8 cellular contexts compared by ENCODE assay signal in the genomic region with DNA sequence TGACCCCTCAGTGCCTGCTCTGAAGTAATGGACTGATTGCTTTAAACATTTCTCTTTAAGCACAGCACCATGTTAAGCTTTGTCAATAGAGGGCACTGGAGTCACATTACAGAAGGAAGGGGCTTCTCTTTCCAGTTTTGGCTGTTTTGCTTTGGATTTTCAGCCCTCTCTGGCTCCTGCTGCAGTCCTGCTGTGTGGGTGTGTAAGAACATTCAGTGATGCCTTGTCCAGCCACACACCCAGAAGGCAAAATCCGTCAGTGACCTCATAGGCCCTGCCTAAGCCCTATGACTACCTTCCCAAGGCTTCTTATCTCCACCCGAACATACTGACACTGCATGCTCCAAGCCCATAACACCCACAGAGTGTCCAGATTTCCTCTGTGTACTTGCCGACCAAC.
DNase-seq lines count a peak whose midpoint lies in the region; ATAC-seq and TF ChIP-seq lines count a peak whose summit lies in the region.

No MANE protein-coding gene starts in this region.

- no peaks in the 10 kb centered on the region for H3K27me3 Mint-ChIP-seq in glutamatergic neuron (ENCODE audit: unreplicated experiment)

- H3K56ac ChIP-seq in IMR-90 (ENCODE audit: extremely low read depth, insufficient read depth, low read length), result no peak overlapping the region

- H3K4me1 ChIP-seq in IMR-90 (ENCODE audit: control insufficient read depth, insufficient read depth, low read length) (peaks cover 5% of the 10 kb centered on the region), prostate gland (replicated peaks) (no peaks in the 10 kb centered on the region)

- TF ChIP-seq CTCF in AG04449 (IDR thresholded peaks at IDR 0.05; ENCODE audit: insufficient read depth, low read length, missing control alignments) (peak; percentile 70), IMR-90 (conservative IDR thresholded peaks at IDR 0.05; ENCODE audit: low read depth, low read length) (peak; percentile 75), glutamatergic neuron (IDR thresholded peaks at IDR 0.05; ENCODE audit: partially characterized antibody, unreplicated experiment) (peak; percentile 24), prostate gland (IDR thresholded peaks at IDR 0.05) (peak in 2 of 4 experiments; percentile 16 to 22)

- H3K18ac ChIP-seq in IMR-90 (ENCODE audit: low read depth, low read length), result peak overlapping the region; percentile 1; the same call in 1 of the 2 replicates

- peak; percentile 84 for TF ChIP-seq RAD21 in IMR-90 (IDR thresholded peaks at IDR 0.05; ENCODE audit: low read length)

- intact Hi-C loops in IMR-90 (cut with micrococcal nuclease) (loop anchor here (1.0 to 10.0 kb wide), 10 partner anchors 202 to 1809 kb away; a partner anchor contains a TSS), sciatic nerve (cut with DNase I) (no loop called here), prostate gland (cut with DNase I) (no loop called here)

- no peak overlapping the region for H4K91ac ChIP-seq in IMR-90 (ENCODE audit: insufficient read depth, low read depth, low read length)

- H3K4me2 ChIP-seq in IMR-90 (ENCODE audit: low read depth, low read length), result peak overlapping the region; percentile 11; the same call in 1 of the 2 replicates

- peak overlapping the region; percentile 26 for H2AFZ ChIP-seq in IMR-90 (replicated peaks; ENCODE audit: low read length, poor library complexity)

- peak overlapping the region; percentile 50 for H2BK120ac ChIP-seq in IMR-90 (ENCODE audit: low read depth, low read length)

- no peak overlapping the region for H3K23ac ChIP-seq in IMR-90 (ENCODE audit: low read depth, low read length)

- BruUV-seq in IMR-90 (replicated peaks; lab: Mats Ljungman, UMichigan), result no TSS peak

- H3K4me3 Mint-ChIP-seq in glutamatergic neuron (ENCODE audit: unreplicated experiment), result no peak overlapping the region

- no peak overlapping the region for H4K5ac ChIP-seq in IMR-90 (ENCODE audit: low read depth, low read length)

- no peak overlapping the region for H3K14ac ChIP-seq in IMR-90 (replicated peaks; ENCODE audit: low read depth, low read length)

- no peaks in the 10 kb centered on the region for H3K4me1 Mint-ChIP-seq in glutamatergic neuron (ENCODE audit: low read depth, unreplicated experiment)

- no peak overlapping the region for H2AK5ac ChIP-seq in IMR-90 (ENCODE audit: low read depth, low read length)

- ATAC-seq in GM18519 (IDR thresholded peaks at IDR 0.05; ENCODE audit: low FRiP score, unreplicated experiment), result peak; percentile 63
- peak; percentile 97 for ATAC-seq in IMR-90 (ENCODE audit: low read depth)
- ATAC-seq in sciatic nerve, result peak; percentile 55

- dilution Hi-C loops in IMR-90 (cut with HindIII; ENCODE audit: low sequenced_read_pairs, unreplicated experiment), result no loop called here

- 0 out of 4 replicates have a peak overlapping the region, but pooled peaks of 1 of the 2 experiments have one; percentile 20 for H4K8ac ChIP-seq in IMR-90 (ENCODE audit: low read depth in 2 of 2, low read length in 2 of 2)

- peak overlapping the region; percentile 13; the same call in 1 of the 2 replicates for H2BK20ac ChIP-seq in IMR-90 (ENCODE audit: low read depth, low read length)

- no peaks in the 10 kb centered on the region for H3K27me3 ChIP-seq in IMR-90 (ENCODE audit: control insufficient read depth, insufficient read depth, low read length)
- H3K27me3 ChIP-seq in prostate gland (replicated peaks; ENCODE audit: insufficient read depth), result no peaks in the 10 kb centered on the region

- no peak overlapping the region for H2AK9ac ChIP-seq in IMR-90 (replicated peaks; ENCODE audit: low read depth, low read length, poor library complexity)

- H3K36me3 ChIP-seq in IMR-90 (ENCODE audit: control insufficient read depth, insufficient read depth, low read length), result no peaks in the 10 kb centered on the region
- H3K36me3 ChIP-seq in SK-N-MC (ENCODE audit: insufficient read depth, low read length), result no peaks in the 10 kb centered on the region
- no peaks in the 10 kb centered on the region for H3K36me3 ChIP-seq in prostate gland

- no peaks in the 10 kb centered on the region for H3K9me1 ChIP-seq in IMR-90 (ENCODE audit: insufficient read depth, low read length)

- H3K4ac ChIP-seq in IMR-90 (ENCODE audit: low read depth, low read length), result no peak overlapping the region

- DNase-seq in AG04449 (ENCODE audit: low read depth, low spot score) (peak; percentile 71), IMR-90 (peak; percentile 95), SK-N-MC (ENCODE audit: low read depth, low spot score) (peak; percentile 53), glutamatergic neuron (no peak), sciatic nerve (ENCODE audit: low spot score) (peak; percentile 40), prostate gland (ENCODE audit: low spot score) (no peak), NCI-H187 treated with DMSO at 0.1 percent for 48 hours (lab: John Stamatoyannopoulos, UW) (no peak)

- no peak overlapping the region for H2BK15ac ChIP-seq in IMR-90 (ENCODE audit: low read depth, low read length)

- in situ Hi-C loops in IMR-90 (cut with MboI; ENCODE audit: low sequenced_read_pairs), result loop anchor here (25.0 kb wide), 1 partner anchor 868 kb away; no protein-coding TSS in a partner anchor

- H3K9me3 ChIP-seq in IMR-90 (ENCODE audit: control insufficient read depth, insufficient read depth, low read length) (no peaks in the 10 kb centered on the region), SK-N-MC (ENCODE audit: low read depth, low read length) (no peaks in the 10 kb centered on the region), prostate gland (no peaks in the 10 kb centered on the region)

- H3K27ac ChIP-seq in IMR-90 (ENCODE audit: insufficient read depth, low read length), result no peak overlapping the region
- H3K27ac ChIP-seq in SK-N-MC, result peak overlapping the region; percentile 55
- H3K27ac ChIP-seq in prostate gland, result no peak overlapping the region

- H3K36me3 Mint-ChIP-seq in glutamatergic neuron (ENCODE audit: unreplicated experiment), result no peaks in the 10 kb centered on the region

- no peak overlapping the region for H3K27ac Mint-ChIP-seq in glutamatergic neuron (ENCODE audit: unreplicated experiment)

- TF ChIP-seq POLR2A in IMR-90 (IDR thresholded peaks at IDR 0.05; ENCODE audit: low read depth, low read length) (no peak), prostate gland (IDR thresholded peaks at IDR 0.05) (no peak)

- WGBS in IMR-90 (ENCODE audit: extremely low coverage in 2 of 2, insufficient read length in 1 of 2), 2 experiments, result no CpG with 5 or more reads among the region's 3 CpGs
- 58% methylated on average over 3 of the region's 3 CpGs for WGBS in prostate gland

- no peaks in the 10 kb centered on the region for H3K9me3 Mint-ChIP-seq in glutamatergic neuron (ENCODE audit: unreplicated experiment)

- H3K79me1 ChIP-seq in IMR-90 (ENCODE audit: low read depth in 1 of 2, low read length in 2 of 2), result no peaks in the 10 kb centered on the region

- POLR2A ChIA-PET in AG04449 (lab: Yijun Ruan, JAX), result interaction anchor here (0.6 to 1.4 kb wide), 2 partner anchors 307 to 388 kb away, joined by 3 to 4 read pairs; no protein-coding TSS in a partner anchor
- POLR2A ChIA-PET in IMR-90 (lab: Charles Lee; ENCODE audit: unreplicated experiment), result no interaction called here

- H4K20me1 ChIP-seq in IMR-90 (ENCODE audit: insufficient read depth, low read length), result no peaks in the 10 kb centered on the region

- no peak overlapping the region for H3K4me3 ChIP-seq in AG04449 (ENCODE audit: low read depth, low read length)
- no peak overlapping the region for H3K4me3 ChIP-seq in IMR-90 (ENCODE audit: insufficient read depth, low read depth, low read length)
- no peak overlapping the region for H3K4me3 ChIP-seq in SK-N-MC
- no peak overlapping the region for H3K4me3 ChIP-seq in prostate gland

- no peak overlapping the region for H2BK5ac ChIP-seq in IMR-90 (ENCODE audit: low read depth, low read length, poor library complexity, severe bottlenecking)

- no peak overlapping the region for H3K9ac ChIP-seq in IMR-90 (ENCODE audit: low read depth, low read length)
- H3K9ac ChIP-seq in SK-N-MC (ENCODE audit: insufficient read length), result no peak overlapping the region

- CTCF ChIA-PET in AG04449 (lab: Yijun Ruan, JAX), result interaction anchor here (0.6 to 5.3 kb wide), 17 partner anchors 10 to 1810 kb away, joined by 3 to 55 read pairs (median 3); no protein-coding TSS in a partner anchor
- CTCF ChIA-PET in IMR-90 (lab: Yijun Ruan, JAX), result interaction anchor here (0.6 to 2.8 kb wide), 3 partner anchors 11 to 306 kb away, joined by 3 to 14 read pairs (median 6); no protein-coding TSS in a partner anchor

TF ChIP-seq in IMR-90, 13 proteins besides CTCF, POLR2A, EP300 and RAD21:
- TF ChIP-seq RFX5 (IDR thresholded peaks at IDR 0.05; ENCODE audit: low read depth, low read length) (no peak), CEBPB (IDR thresholded peaks at IDR 0.05; ENCODE audit: low read depth, low read length) (no peak), FOS (IDR thresholded peaks at IDR 0.05; ENCODE audit: low read depth, low read length) (peak; percentile 37; the same call in 1 of the 2 replicates), SMC3 (IDR thresholded peaks at IDR 0.05; ENCODE audit: low read depth, low read length) (peak; percentile 72)
TF ChIP-seq in IMR-90: peak in this region for 2.

Comparison
In these comparisons a context has a peak if more than half of its experiments do, and no peak if none do; other contexts are left out.
1. DNase-seq: peak in AG04449 (single experiment), IMR-90 (single experiment), SK-N-MC (single experiment) and sciatic nerve (single experiment); none in glutamatergic neuron (single experiment), prostate gland (single experiment) and NCI-H187 treated with DMSO at 0.1 percent for 48 hours (single experiment).
2. Peak in every context shown above with its lines, with median percentiles within 50 percentile points of each other: ATAC-seq.